17 cellular contexts compared by ENCODE assay signal in the genomic region with DNA sequence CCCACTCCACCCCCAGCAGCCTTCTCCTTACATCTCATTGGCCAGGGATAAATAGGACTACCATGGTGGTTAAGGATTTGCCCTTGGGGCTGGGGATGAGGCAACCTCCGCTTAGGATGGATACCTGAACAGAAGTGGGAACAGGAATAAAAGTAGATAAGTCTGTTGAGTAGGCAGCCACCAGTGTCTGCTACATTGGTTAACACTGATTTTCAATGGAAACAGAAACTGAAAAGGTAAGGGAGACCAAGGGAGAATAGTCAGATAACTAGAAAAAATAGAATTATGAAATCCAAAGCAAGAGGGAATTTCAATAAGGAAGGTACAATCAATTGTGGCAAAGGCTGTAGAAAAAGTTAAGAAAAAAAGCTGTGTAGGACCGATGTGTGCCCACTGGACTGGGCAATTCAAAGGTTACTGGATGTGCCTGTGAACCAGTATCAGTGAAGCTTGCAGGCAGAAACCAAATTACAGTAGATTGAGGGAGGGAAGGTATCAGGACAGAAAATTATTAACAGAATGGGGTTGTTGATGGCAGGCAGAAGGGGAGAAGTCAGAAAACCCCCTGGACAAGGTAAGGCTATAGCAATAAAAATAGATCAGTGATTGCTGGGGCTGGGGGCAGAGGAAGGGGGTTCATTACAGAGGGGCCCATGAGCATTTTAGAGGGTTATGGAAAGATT. TPM values are rescaled to one million over a fixed set of nuclear protein-coding genes. Genes with fewer than 3 reads are reported as not detected.
DNase-seq lines count a peak whose midpoint lies in the region; ATAC-seq and TF ChIP-seq lines count a peak whose summit lies in the region.
"Had no signal": no experiment of that assay in that cellular context is flagged by ENCODE, and none has a peak within 500 bp of the region (broad histone marks: within the 10 kb centered on the region; RNA-seq: fewer than 3 reads in every experiment).

No MANE protein-coding gene starts in this region.

- POLR2A ChIA-PET in activated B cell treated with CpG ODN at 0.5 μM for 24 hours (lab: Charles Lee), result interaction anchor here (0.9 kb wide), 1 partner anchor 48 kb away, joined by 3 read pairs; a partner anchor contains a TSS

- no peaks in the 10 kb centered on the region for H3K36me3 Mint-ChIP-seq in activated B cell treated with CpG ODN at 0.5 μM for 24 hours (ENCODE audit: low read depth)
- H3K36me3 Mint-ChIP-seq: activated CD4-positive, alpha-beta memory T cell treated with anti-CD3 and anti-CD28 coated beads for 36 hours; immature natural killer cell had no signal

- ATAC-seq in GM18870 (IDR thresholded peaks at IDR 0.05; ENCODE audit: unreplicated experiment) (peak; percentile 96), GM21529 (IDR thresholded peaks at IDR 0.05; ENCODE audit: unreplicated experiment) (peak; percentile 84), HG03060 (IDR thresholded peaks at IDR 0.05; ENCODE audit: low read depth, unreplicated experiment) (peak; percentile 72), activated B cell treated with CpG ODN at 0.5 μM for 24 hours (ENCODE audit: low read depth) (peak; percentile 37)
- ATAC-seq: body of pancreas, psoas muscle had no signal

- CTCF ChIA-PET in activated B cell treated with CpG ODN at 0.5 μM for 24 hours (lab: Charles Lee), result no interaction called here

- intact Hi-C loops in activated B cell treated with CpG ODN at 0.5 μM for 24 hours (cut with micrococcal nuclease), result no loop called here

- no peak overlapping the region for H3K4me3 Mint-ChIP-seq in activated B cell treated with CpG ODN at 0.5 μM for 24 hours
- H3K4me3 Mint-ChIP-seq: activated CD4-positive, alpha-beta memory T cell treated with anti-CD3 and anti-CD28 coated beads for 36 hours; immature natural killer cell had no signal

- H3K4me1 Mint-ChIP-seq in activated B cell treated with CpG ODN at 0.5 μM for 24 hours, result no peaks in the 10 kb centered on the region
- H3K4me1 Mint-ChIP-seq: immature natural killer cell had no signal

- H3K27ac Mint-ChIP-seq in activated B cell treated with CpG ODN at 0.5 μM for 24 hours, result no peak overlapping the region
- H3K27ac Mint-ChIP-seq: activated CD4-positive, alpha-beta memory T cell treated with anti-CD3 and anti-CD28 coated beads for 36 hours; immature natural killer cell had no signal

- TF ChIP-seq CTCF in activated B cell treated with CpG ODN at 0.5 μM for 24 hours (IDR thresholded peaks at IDR 0.05), result no peak

- H3K27me3 Mint-ChIP-seq in activated B cell treated with CpG ODN at 0.5 μM for 24 hours, result no peaks in the 10 kb centered on the region

- DNase-seq in activated B cell treated with CpG ODN at 0.5 μM for 24 hours (no peak), NCI-H1092 treated with DMSO at 0.1 percent for 48 hours (lab: John Stamatoyannopoulos, UW) (no peak), NCI-H187 (lab: John Stamatoyannopoulos, UW) (no peak), DMS79 treated with DMSO at 0.1 percent for 48 hours (lab: John Stamatoyannopoulos, UW) (no peak), NCI-H1930 (lab: John Stamatoyannopoulos, UW) (no peak)
- DNase-seq: activated CD4-positive, alpha-beta memory T cell treated with anti-CD3 and anti-CD28 coated beads for 36 hours; activated gamma-delta T cell; AML-193; body of pancreas; DMS153; immature natural killer cell; NCI-H1048; NCI-H446 treated with DMSO at 0.1 percent for 48 hours; psoas muscle had no signal

- peaks cover 15% of the 10 kb centered on the region for H3K9me3 Mint-ChIP-seq in activated B cell treated with CpG ODN at 0.5 μM for 24 hours

RNA-seq across cellular contexts. Expression of a gene that starts 48.7 kb away (rescaled TPM):
- total RNA-seq in activated B cell treated with CpG ODN at 0.5 μM for 24 hours, result 44.0 and 48.0 TPM in 2 replicates

Comparison
In these comparisons a context has a peak if more than half of its experiments do, and no peak if none do; other contexts are left out.
1. ATAC-seq: peak in every context shown above with its lines; median percentile 96 in GM18870; 84 in GM21529; 72 in HG03060; 37 in activated B cell treated with CpG ODN at 0.5 μM for 24 hours.